In genomic region chr17:29180051-29180787, GRCh38 we compare ENCODE assay signal across 8 cellular contexts. TPM values are rescaled to one million over a fixed set of nuclear protein-coding genes. Genes with fewer than 3 reads are reported as not detected.
DNase-seq lines count a peak whose midpoint lies in the region; ATAC-seq and TF ChIP-seq lines count a peak whose summit lies in the region.

Gene MYO18A, minus strand, starts transcription at chr17:29180398. Its CDS starts 13,458 bp downstream, at chr17:29166940.

- in situ Hi-C loops in ACHN (cut with HindIII; ENCODE audit: low pct_ligation_motif_present, low pct_unique_long_range_greater_than_20kb, low sequenced_read_pairs) = no loop called here

- WGBS in liver = 2% methylated on average over 75 of the region's 75 CpGs

- peaks cover 2 to 29% (median 13%) of the 10 kb centered on the region in 4 donors for H3K4me1 ChIP-seq in liver (ENCODE audit: control insufficient read depth in 4 of 4, insufficient read depth in 4 of 4, low read length in 3 of 4)

- peak; percentile 98 for TF ChIP-seq CTCF in liver (IDR thresholded peaks at IDR 0.05; ENCODE audit: low read depth, low read length, missing input control)

- peak within 1 kb of the TSS; percentile 96 to 98 for H3K27ac ChIP-seq in liver (ENCODE audit: low read depth in 1 of 2, low read length in 2 of 2)

- no peaks in the 10 kb centered on the region for H3K9me3 ChIP-seq in liver (ENCODE audit: control insufficient read depth in 4 of 4, low read length in 3 of 4)

- TF ChIP-seq RAD21 in liver (IDR thresholded peaks at IDR 0.05) = peak; percentile 66 to 78

- H3K9ac ChIP-seq in liver (ENCODE audit: low read depth in 1 of 2, low read length in 2 of 2) = peak within 1 kb of the TSS; percentile 52 to 81

- peak; percentile 87 for ATAC-seq in GM18867 (IDR thresholded peaks at IDR 0.05; ENCODE audit: unreplicated experiment)
- ATAC-seq in HG03175 (IDR thresholded peaks at IDR 0.05; ENCODE audit: unreplicated experiment) = peak; percentile 75

- no peaks in the 10 kb centered on the region for H3K36me3 ChIP-seq in liver (ENCODE audit: control insufficient read depth in 4 of 4, insufficient read depth in 3 of 4, low read depth in 1 of 4, low read length in 3 of 4)

- H3K27me3 ChIP-seq in liver (ENCODE audit: control insufficient read depth in 4 of 4, insufficient read depth in 4 of 4, low read length in 3 of 4) = no peaks in the 10 kb centered on the region

- DNase-seq in ACHN = peak; percentile 82
- peak; percentile 65 for DNase-seq in NCI-H510A (lab: John Stamatoyannopoulos, UW)
- DNase-seq in activated CD4-positive, alpha-beta T cell treated with anti-CD3 and anti-CD28 coated beads, Interleukin-2, amount 50 U/mL, for 4 hours = peak; percentile 68 to 73
- DNase-seq in dermis blood vessel endothelial cell = peak; percentile 87
- peak; percentile 81 for DNase-seq in stimulated activated CD4-positive, alpha-beta T cell treated with anti-CD3 and anti-CD28 coated beads, Interleukin-4, amount 100 ng/mL, for 24 hours

- H3K4me3 ChIP-seq in liver (ENCODE audit: low read depth in 1 of 3, low read length in 3 of 3) = peak within 1 kb of the TSS; percentile 67 to 87 (median 69)

TF ChIP-seq in liver, 16 proteins besides CTCF, POLR2A, EP300 and RAD21:
- TF ChIP-seq HNF4G (IDR thresholded peaks at IDR 0.05) (no peak), ZBTB33 (IDR thresholded peaks at IDR 0.05) (no peak), NR2F2 (IDR thresholded peaks at IDR 0.05) (no peak), ATF3 (IDR thresholded peaks at IDR 0.05) (no peak), SP1 (IDR thresholded peaks at IDR 0.05) (no peak), HNF4A (conservative IDR thresholded peaks at IDR 0.05) (no peak), RXRA (IDR thresholded peaks at IDR 0.05) (no peak), FOXA2 (IDR thresholded peaks at IDR 0.05) (no peak), JUND (IDR thresholded peaks at IDR 0.05) (no peak), GABPA (IDR thresholded peaks at IDR 0.05 in 1 of 2, conservative IDR thresholded peaks at IDR 0.05 in 1 of 2) (no peak), REST (IDR thresholded peaks at IDR 0.05) (no peak), MAX (IDR thresholded peaks at IDR 0.05) (no peak), YY1 (IDR thresholded peaks at IDR 0.05) (no peak)

RNA-seq across cellular contexts. Expression of gene MYO18A, which starts in this region (rescaled TPM):
- total RNA-seq in dermis blood vessel endothelial cell (42.4 and 47.4 TPM in 2 replicates), liver (10 to 100 TPM; 38.2 to 81.6 TPM)
- polyA plus RNA-seq in liver = 10 to 100 TPM; 26.3 to 36.4 TPM

Comparison
In these comparisons a context has a peak if more than half of its experiments do, and no peak if none do; other contexts are left out.
1. Peak in every context shown above with its lines: DNase-seq, ATAC-seq, H3K4me3 ChIP-seq and H3K27ac ChIP-seq.